Comparison of ENCODE assay signal across 8 cellular contexts in genomic region chr5:8756498-8757084, GRCh38.
DNase-seq lines count a peak whose midpoint lies in the region; ATAC-seq and TF ChIP-seq lines count a peak whose summit lies in the region.

No MANE protein-coding gene starts in this region.

- POLR2A ChIA-PET in Panc1 (lab: Charles Lee): no interaction called here

- CTCF ChIA-PET in Panc1 (lab: Charles Lee): no interaction called here

- BruUV-seq in Panc1 (replicated peaks; lab: Mats Ljungman, UMichigan): no TSS peak

- H3K4me3 ChIP-seq in Panc1 (ENCODE audit: low read depth in 2 of 2, low read length in 2 of 2) (no peak overlapping the region), foreskin fibroblast (ENCODE audit: low read depth in 1 of 2, low read length in 2 of 2) (no peak overlapping the region), spleen (no peak overlapping the region)

- H3K27ac ChIP-seq in Panc1 (ENCODE audit: low read length) (no peak overlapping the region), spleen (no peak overlapping the region)

- intact Hi-C loops in Panc1 (cut with micrococcal nuclease; ENCODE audit: unreplicated experiment): loop anchor here (2.0 kb wide), 1 partner anchor 450 kb away; no protein-coding TSS in a partner anchor
- intact Hi-C loops in spleen (cut with DNase I; ENCODE audit: low total_unique reads): loop anchor here (5.0 kb wide), 1 partner anchor 451 kb away; no protein-coding TSS in a partner anchor

- TF ChIP-seq POLR2A in spleen (IDR thresholded peaks at IDR 0.05): no peak

- in situ Hi-C loops in Panc1 (cut with HindIII; ENCODE audit: low pct_unique_long_range_greater_than_20kb, low sequenced_read_pairs): no loop called here

- no peaks in the 10 kb centered on the region for H3K27me3 ChIP-seq in Panc1 (ENCODE audit: control insufficient read depth, insufficient read depth, low read length)
- H3K27me3 ChIP-seq in spleen (replicated peaks in 1 of 7): no peaks in the 10 kb centered on the region

- ATAC-seq in Panc1 (peak; percentile 58; the same call in 1 of the 2 replicates), GM18517 (IDR thresholded peaks at IDR 0.05; ENCODE audit: unreplicated experiment) (no peak), GM21423 (IDR thresholded peaks at IDR 0.05; ENCODE audit: unreplicated experiment) (no peak)
- ATAC-seq in activated CD4-positive, CD25-positive, alpha-beta regulatory T cell treated with anti-CD3 and anti-CD28 coated beads, Interleukin-2, amount 50 U/mL, for 24 hours: no peak

- no peaks in the 10 kb centered on the region for H3K4me1 ChIP-seq in Panc1 (ENCODE audit: control insufficient read depth, insufficient read depth, low read length)
- no peaks in the 10 kb centered on the region for H3K4me1 ChIP-seq in spleen

- no peaks in the 10 kb centered on the region for H3K9me3 ChIP-seq in Panc1 (ENCODE audit: control insufficient read depth, insufficient read depth, low read depth, low read length)
- H3K9me3 ChIP-seq in spleen: peaks cover 0 to 26% (median 12%) of the 10 kb centered on the region in 8 donors

- DNase-seq in CMK (ENCODE audit: low read depth): peak; percentile 2
- peak; percentile 9 for DNase-seq in HK-2 (ENCODE audit: unreplicated experiment)
- DNase-seq in Panc1 (ENCODE audit: low read depth, low spot score): peak; percentile 41
- peak; percentile 41 to 70 for DNase-seq in foreskin fibroblast
- no peak for DNase-seq in spleen

- TF ChIP-seq CTCF in Panc1 (IDR thresholded peaks at IDR 0.05) (peak; percentile 64), foreskin fibroblast (IDR thresholded peaks at IDR 0.05; ENCODE audit: low read depth, low read length) (peak; percentile 59), spleen (IDR thresholded peaks at IDR 0.05 in 8 of 11, conservative IDR thresholded peaks at IDR 0.05 in 3 of 11) (peak in 6 of 11 experiments; percentile 29 to 44 (median 39))

- no peaks in the 10 kb centered on the region for H3K36me3 ChIP-seq in Panc1 (ENCODE audit: control insufficient read depth, insufficient read depth, low read length)
- H3K36me3 ChIP-seq in spleen: no peaks in the 10 kb centered on the region

- 33 to 60% (median 40%) methylated on average over 2 of the region's 2 CpGs for WGBS in spleen, 5 donors
